Comparison of ENCODE assay signal across 8 cellular contexts in genomic region chr6:82006027-82006738, GRCh38.
DNase-seq lines count a peak whose midpoint lies in the region; ATAC-seq, FAIRE-seq and TF ChIP-seq lines count a peak whose summit lies in the region.

No MANE protein-coding gene starts in this region.

- no peak for TF ChIP-seq POLR2A in gastrocnemius medialis (IDR thresholded peaks at IDR 0.05)

- no peak for FAIRE-seq in kidney (lab: Jason Lieb, UNC)

- in situ Hi-C loops in gastrocnemius medialis (cut with MboI; ENCODE audit: low sequenced_read_pairs in 4 of 4) = no loop called here

- TF ChIP-seq CTCF in GM12875 (IDR thresholded peaks at IDR 0.05; ENCODE audit: borderline replicate concordance, insufficient read depth, low read depth, low read length) (peak; percentile 63; the same call in 1 of the 2 replicates), WI38 (IDR thresholded peaks at IDR 0.05; ENCODE audit: low read depth, low read length) (peak; percentile 71), kidney (IDR thresholded peaks at IDR 0.05; ENCODE audit: borderline replicate concordance, extremely low read depth, insufficient read depth) (peak; percentile 2), gastrocnemius medialis (IDR thresholded peaks at IDR 0.05 in 4 of 5, conservative IDR thresholded peaks at IDR 0.05 in 1 of 5) (no peak)

- H3K27me3 ChIP-seq in gastrocnemius medialis = no peaks in the 10 kb centered on the region

- H3K9ac ChIP-seq in kidney (ENCODE audit: low read length in 2 of 2) = no peak overlapping the region

- no peaks in the 10 kb centered on the region for H3K4me1 ChIP-seq in kidney (ENCODE audit: control insufficient read depth in 1 of 2, insufficient read depth in 1 of 2, low read depth in 1 of 2, low read length in 2 of 2)
- H3K4me1 ChIP-seq in gastrocnemius medialis = no peaks in the 10 kb centered on the region

- H3K9me3 ChIP-seq in kidney (ENCODE audit: control insufficient read depth in 1 of 2, low read length in 2 of 2) (peaks cover 0 to 7% of the 10 kb centered on the region in 2 donors), gastrocnemius medialis (peaks cover 0 to 5% (median 0%) of the 10 kb centered on the region in 3 donors)

- ATAC-seq in GM21529 (IDR thresholded peaks at IDR 0.05; ENCODE audit: unreplicated experiment) = peak; percentile 86
- no peak for ATAC-seq in gastrocnemius medialis

- intact Hi-C loops in kidney (cut with DNase I) = no loop called here
- intact Hi-C loops in gastrocnemius medialis (cut with DNase I; ENCODE audit: low total_unique reads) = loop anchor here (5.0 kb wide), 1 partner anchor 1381 kb away; no protein-coding TSS in a partner anchor

- DNase-seq in Jurkat, Clone E6-1 (ENCODE audit: low read depth, low spot score) = peak; percentile 30
- no peak for DNase-seq in kidney
- DNase-seq in gastrocnemius medialis = no peak
- DNase-seq in stimulated activated CD4-positive, alpha-beta T cell treated with anti-CD3 and anti-CD28 coated beads, Interleukin-12 subunit alpha, Interleukin-12 subunit beta, amount 100 ng/mL, for 4 hours = no peak
- no peak for DNase-seq in foreskin melanocyte

- H3K36me3 ChIP-seq in kidney (ENCODE audit: control insufficient read depth in 1 of 2, insufficient read depth in 2 of 2, low read length in 2 of 2) = no peaks in the 10 kb centered on the region
- H3K36me3 ChIP-seq in gastrocnemius medialis = no peaks in the 10 kb centered on the region

- H3K27ac ChIP-seq in kidney (ENCODE audit: low read depth in 2 of 2, low read length in 2 of 2) (no peak overlapping the region), gastrocnemius medialis (no peak overlapping the region)

- H3K4me3 ChIP-seq in GM12875 (ENCODE audit: low read depth, low read length) = no peak overlapping the region
- H3K4me3 ChIP-seq in Jurkat, Clone E6-1 (ENCODE audit: low read length) = no peak overlapping the region
- H3K4me3 ChIP-seq in WI38 (ENCODE audit: low read depth, low read length) = no peak overlapping the region
- H3K4me3 ChIP-seq in kidney (ENCODE audit: low read length in 2 of 2) = no peak overlapping the region
- no peak overlapping the region for H3K4me3 ChIP-seq in gastrocnemius medialis

Comparison
In these comparisons a context has a peak if more than half of its experiments do, and no peak if none do; other contexts are left out.
1. CTCF ChIP-seq: peak in GM12875 (single experiment), WI38 (single experiment) and kidney (single experiment); none in gastrocnemius medialis (0 of 5).